26 cellular contexts compared by ENCODE assay signal in the genomic region with DNA sequence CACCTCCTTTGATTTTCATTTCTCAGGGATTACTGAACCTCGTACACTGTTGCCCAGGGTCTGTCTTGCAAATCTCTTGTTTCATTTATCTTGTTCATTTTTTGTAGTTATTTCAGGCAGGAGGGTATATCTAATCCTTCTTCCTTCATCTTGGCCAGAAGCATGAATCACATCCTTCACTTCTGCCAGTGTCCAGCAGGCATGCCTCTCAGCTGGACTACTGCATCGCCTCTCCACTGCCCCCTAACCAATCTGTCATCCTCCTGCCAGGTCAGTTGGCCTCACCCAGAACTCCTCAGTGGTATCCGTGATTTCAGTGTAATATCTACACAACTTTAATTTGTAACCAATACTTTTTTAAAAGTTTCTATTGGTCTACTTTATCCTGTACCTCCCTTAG.
"Had no signal": no experiment of that assay in that cellular context is flagged by ENCODE, and none has a peak within 500 bp of the region (broad histone marks: within the 10 kb centered on the region; RNA-seq: fewer than 3 reads in every experiment).

No MANE protein-coding gene starts in this region.

- H3K27ac ChIP-seq: coronary artery, left lung, prostate gland, right atrium auricular region, suprapubic skin, thyroid gland, vagina had no signal

- H3K4me2 ChIP-seq: smooth muscle cell had no signal

- H3K27me3 ChIP-seq: left lung, right atrium auricular region, suprapubic skin, thyroid gland, vagina had no signal

- DNase-seq: dermis blood vessel endothelial cell; effector memory CD4-positive, alpha-beta T cell; hypothalamus; immature natural killer cell; islet precursor cell; left lung; mesenchymal stem cell; mucosa of descending colon; naive B cell; stimulated activated CD4-positive, alpha-beta T cell treated with anti-CD3 and anti-CD28 coated beads, Interleukin-12 subunit alpha, Interleukin-12 subunit beta, amount 100 ng/mL, for 4 hours; stimulated activated CD4-positive, alpha-beta T cell treated with anti-CD3 and anti-CD28 coated beads, Interleukin-1b, Interleukin-23, amount 100 ng/mL, for 48 hours; stimulated activated CD4-positive, alpha-beta T cell treated with anti-CD3 and anti-CD28 coated beads, Interleukin-4, amount 100 ng/mL, for 1 hour; stimulated activated CD8-positive, alpha-beta memory T cell treated with anti-CD3 and anti-CD28 coated beads, Interleukin-4, amount 100 ng/mL, for 48 hours; stimulated activated naive CD4-positive, alpha-beta T cell; stimulated activated naive CD8-positive, alpha-beta T cell treated with anti-CD3 and anti-CD28 coated beads, Interleukin-15, amount 100 ng/mL, for 72 hours; thyroid gland; trophoblast cell had no signal

- H3K36me3 ChIP-seq: left lung, prostate gland, right atrium auricular region, suprapubic skin, thyroid gland, vagina had no signal

- H3K9me3 ChIP-seq: prostate gland, suprapubic skin, thyroid gland, vagina had no signal

- H3K4me3 ChIP-seq: coronary artery, left lung, mucosa of descending colon, prostate gland, right atrium auricular region, smooth muscle cell, suprapubic skin, thyroid gland, vagina had no signal

- H3K4me1 Mint-ChIP-seq: immature natural killer cell; naive B cell; stimulated activated naive CD8-positive, alpha-beta T cell treated with anti-CD3 and anti-CD28 coated beads, Interleukin-15, amount 100 ng/mL, for 72 hours had no signal

- H3K36me3 Mint-ChIP-seq: naive B cell; natural killer cell treated with Interleukin-12 subunit alpha and Interleukin-12 subunit beta and Interleukin-15 and Interleukin-18, amount 100 ng/mL, for 72 hours had no signal

- H3K4me1 ChIP-seq: left lung, prostate gland, right atrium auricular region, suprapubic skin, thyroid gland, vagina had no signal

- H3K4me3 Mint-ChIP-seq: immature natural killer cell; mesothelial cell of epicardium; naive B cell; natural killer cell treated with Interleukin-12 subunit alpha and Interleukin-12 subunit beta and Interleukin-15 and Interleukin-18, amount 100 ng/mL, for 72 hours; neural crest cell; stimulated activated naive CD8-positive, alpha-beta T cell treated with anti-CD3 and anti-CD28 coated beads, Interleukin-15, amount 100 ng/mL, for 72 hours had no signal

- H3K27me3 Mint-ChIP-seq: naive B cell; natural killer cell treated with Interleukin-12 subunit alpha and Interleukin-12 subunit beta and Interleukin-15 and Interleukin-18, amount 100 ng/mL, for 72 hours; stimulated activated naive CD8-positive, alpha-beta T cell treated with anti-CD3 and anti-CD28 coated beads, Interleukin-15, amount 100 ng/mL, for 72 hours had no signal

- H3K27ac Mint-ChIP-seq: immature natural killer cell; mesothelial cell of epicardium; naive B cell; natural killer cell treated with Interleukin-12 subunit alpha and Interleukin-12 subunit beta and Interleukin-15 and Interleukin-18, amount 100 ng/mL, for 72 hours; stimulated activated naive CD8-positive, alpha-beta T cell treated with anti-CD3 and anti-CD28 coated beads, Interleukin-15, amount 100 ng/mL, for 72 hours had no signal
